17 cellular contexts compared by ENCODE assay signal in genomic region chr10:130200156-130201042, GRCh38.
DNase-seq lines count a peak whose midpoint lies in the region; ATAC-seq and TF ChIP-seq lines count a peak whose summit lies in the region.
"Had no signal": no experiment of that assay in that cellular context is flagged by ENCODE, and none has a peak within 500 bp of the region (broad histone marks: within the 10 kb centered on the region; RNA-seq: fewer than 3 reads in every experiment).

No MANE protein-coding gene starts in this region.

- no peak overlapping the region for H2BK12ac ChIP-seq in neuronal stem cell (ENCODE audit: low read length)

- no peak overlapping the region for H3K4me2 ChIP-seq in neuronal stem cell (ENCODE audit: insufficient read depth, low read length, poor library complexity, severe bottlenecking)
- H3K4me2 ChIP-seq: BLaER1 had no signal

- DNase-seq in Right ventricle myocardium superior, result no peak
- no peak for DNase-seq in cardiac septum (ENCODE audit: low spot score)
- DNase-seq in left lobe of liver (ENCODE audit: low spot score), result no peak
- no peak for DNase-seq in neuronal stem cell (ENCODE audit: low spot score)
- peak in 1 of 2 donors; percentile 65 for DNase-seq in aorta
- no peak for DNase-seq in NCI-H2196 (lab: John Stamatoyannopoulos, UW; ENCODE audit: unreplicated experiment)
- no peak for DNase-seq in sigmoid colon
- no peak for DNase-seq in epidermal melanocyte (ENCODE audit: insufficient read length, low spot score)
- DNase-seq: 8988T; AML-193; Caco-2; CD8-positive, alpha-beta memory T cell; DND-41; GDM1; GOT3 had no signal

- H2AK5ac ChIP-seq in neuronal stem cell (ENCODE audit: low read depth, low read length), result no peak overlapping the region

- peak overlapping the region; percentile 9 for H3K14ac ChIP-seq in neuronal stem cell (ENCODE audit: low read length)

- intact Hi-C loops in Right ventricle myocardium superior (cut with DNase I) (no loop called here), cardiac septum (cut with DNase I) (no loop called here), aorta (cut with DNase I) (no loop called here), sigmoid colon (cut with DNase I) (no loop called here)

- peak overlapping the region; percentile 51 for H3K18ac ChIP-seq in neuronal stem cell (ENCODE audit: low read length)

- H3K9ac ChIP-seq in neuronal stem cell (ENCODE audit: low read depth, low read length, poor library complexity), result no peak overlapping the region
- H3K9ac ChIP-seq: BLaER1 had no signal

- no peak for TF ChIP-seq CTCF in sigmoid colon (IDR thresholded peaks at IDR 0.05)

- H2AFZ ChIP-seq in neuronal stem cell (ENCODE audit: low read length), result no peak overlapping the region

- H3K4me3 ChIP-seq in neuronal stem cell (ENCODE audit: low read length in 2 of 2) (no peak overlapping the region), aorta (ENCODE audit: low read length in 2 of 2) (no peak overlapping the region), sigmoid colon (no peak overlapping the region)
- H3K4me3 ChIP-seq: BLaER1, HAP-1 had no signal

- peaks cover 0 to 2% of the 10 kb centered on the region in 2 donors for H3K4me1 ChIP-seq in neuronal stem cell (ENCODE audit: control insufficient read depth in 2 of 2, insufficient read depth in 1 of 2, low read depth in 1 of 2, low read length in 2 of 2)
- no peaks in the 10 kb centered on the region for H3K4me1 ChIP-seq in aorta (ENCODE audit: control insufficient read depth in 1 of 2, insufficient read depth in 2 of 2, low read length in 2 of 2)
- no peaks in the 10 kb centered on the region for H3K4me1 ChIP-seq in sigmoid colon
- H3K4me1 ChIP-seq: Caco-2, HAP-1 had no signal

- no peak overlapping the region for H3K23ac ChIP-seq in neuronal stem cell (ENCODE audit: low read depth, low read length, poor library complexity)

- no peak overlapping the region for H4K91ac ChIP-seq in neuronal stem cell (ENCODE audit: low read depth, low read length, poor library complexity)

- H3K79me1 ChIP-seq in neuronal stem cell (ENCODE audit: low read depth, low read length), result no peaks in the 10 kb centered on the region

- TF ChIP-seq POLR2A in sigmoid colon (IDR thresholded peaks at IDR 0.05), result no peak

- ATAC-seq in Right ventricle myocardium superior (ENCODE audit: poor library complexity) (peak; percentile 25), left lobe of liver (peak; percentile 37), aorta (ENCODE audit: low FRiP score) (peak; percentile 27)

- no peak for TF ChIP-seq EP300 in sigmoid colon (IDR thresholded peaks at IDR 0.05)

- H2BK15ac ChIP-seq in neuronal stem cell (ENCODE audit: low read length), result no peak overlapping the region

- no peak overlapping the region for H2BK120ac ChIP-seq in neuronal stem cell (ENCODE audit: low read depth, low read length)

- H3K4ac ChIP-seq in neuronal stem cell (ENCODE audit: low read length), result no peak overlapping the region

- no peak overlapping the region for H4K8ac ChIP-seq in neuronal stem cell (ENCODE audit: low read depth, low read length)

- H3K9me3 ChIP-seq in neuronal stem cell (replicated peaks in 1 of 2; ENCODE audit: control insufficient read depth in 2 of 2, insufficient read depth in 1 of 2, low read depth in 1 of 2, low read length in 2 of 2) (no peaks in the 10 kb centered on the region), aorta (ENCODE audit: control insufficient read depth, low read length) (no peaks in the 10 kb centered on the region), sigmoid colon (no peaks in the 10 kb centered on the region)
- H3K9me3 ChIP-seq: BLaER1, Caco-2, HAP-1 had no signal

- H3K27ac ChIP-seq in neuronal stem cell (replicated peaks; ENCODE audit: low read length), result no peak overlapping the region
- H3K27ac ChIP-seq in aorta (ENCODE audit: low read depth in 1 of 2, low read length in 2 of 2), result no peak overlapping the region
- no peak overlapping the region for H3K27ac ChIP-seq in sigmoid colon
- H3K27ac ChIP-seq: BLaER1 had no signal

- no peak overlapping the region for H2BK5ac ChIP-seq in neuronal stem cell (ENCODE audit: low read length)

- no CpG with 5 or more reads among the region's 26 CpGs for whole genome bisulfite sequencing in neuronal stem cell (ENCODE audit: extremely low coverage in 2 of 2, insufficient read length in 2 of 2, insufficient replicate concordance in 1 of 2), 2 donors
- WGBS in aorta, 2 donors, result 75 to 80% methylated on average over 24 to 26 of the region's 26 CpGs
- WGBS in sigmoid colon, 2 donors, result 75 to 81% methylated on average over 26 of the region's 26 CpGs

- H3K36me3 ChIP-seq in neuronal stem cell (replicated peaks in 1 of 2; ENCODE audit: control insufficient read depth in 2 of 2, insufficient read depth in 2 of 2, low read length in 2 of 2) (peaks cover 0 to 3% of the 10 kb centered on the region in 2 donors), aorta (ENCODE audit: control insufficient read depth in 1 of 2, insufficient read depth in 2 of 2, low read length in 1 of 2) (no peaks in the 10 kb centered on the region), sigmoid colon (no peaks in the 10 kb centered on the region)
- H3K36me3 ChIP-seq: BLaER1, HAP-1 had no signal

- H3K27me3 ChIP-seq in neuronal stem cell (ENCODE audit: control insufficient read depth in 3 of 3, insufficient read depth in 3 of 3, low read depth in 1 of 3, low read length in 3 of 3) (no peaks in the 10 kb centered on the region), aorta (ENCODE audit: control insufficient read depth in 1 of 2, insufficient read depth in 2 of 2, low read length in 1 of 2) (no peaks in the 10 kb centered on the region), sigmoid colon (no peaks in the 10 kb centered on the region)
- H3K27me3 ChIP-seq: BLaER1 had no signal
